ENCODE assay signal across 2 cellular contexts in the genomic region with DNA sequence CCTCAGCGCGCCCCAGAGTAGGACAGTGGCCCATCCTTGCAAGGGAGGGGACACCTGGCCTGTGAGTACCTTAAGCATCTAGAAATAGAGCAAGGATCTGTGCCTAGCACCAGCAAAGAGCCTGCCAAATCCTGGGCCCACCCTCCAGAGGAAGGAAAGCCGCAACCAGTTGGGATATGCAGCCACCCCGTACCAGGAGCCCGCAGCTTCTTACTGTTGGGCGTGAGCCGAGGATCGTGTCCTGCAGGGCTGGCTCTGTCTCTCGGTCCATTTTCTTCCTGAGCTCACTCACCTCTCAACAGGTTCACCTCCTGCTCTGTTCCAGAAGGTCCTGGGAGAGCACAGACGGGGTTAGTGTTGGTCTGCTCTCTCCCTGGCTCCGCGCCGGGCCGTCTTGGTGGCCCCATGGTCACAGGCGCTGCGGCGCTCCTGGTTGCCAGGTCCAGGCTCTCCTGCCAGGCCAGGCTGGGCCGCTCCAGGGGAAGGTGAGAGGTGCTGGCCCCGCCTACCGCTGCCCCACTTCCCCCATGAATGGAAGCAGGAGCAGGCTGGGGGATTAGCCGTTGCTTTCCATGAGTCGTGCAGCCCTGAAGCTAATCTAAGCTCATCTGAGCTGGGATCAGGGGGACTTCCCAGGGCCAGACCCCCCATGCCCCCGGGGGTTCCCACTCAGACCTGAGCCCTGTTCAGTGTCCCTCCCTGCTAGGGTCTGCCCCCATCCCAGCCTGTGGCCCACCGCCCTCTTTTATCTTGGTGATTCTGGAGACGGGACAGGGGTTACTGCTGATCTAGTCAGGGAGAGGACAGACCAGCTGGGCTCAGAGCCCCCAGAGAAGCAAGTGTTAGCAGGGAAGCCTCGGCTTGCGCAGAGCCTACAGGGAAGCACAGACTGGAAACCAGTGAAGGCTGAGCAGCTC.
TF ChIP-seq lines count a peak whose summit lies in the region.

No MANE protein-coding gene starts in this region.

TF ChIP-seq in SK-N-SH, 30 proteins besides CTCF, POLR2A, EP300 and RAD21:
- no peak for TF ChIP-seq NFIC (IDR thresholded peaks at IDR 0.05; ENCODE audit: borderline replicate concordance)
- no peak for TF ChIP-seq USF1 (IDR thresholded peaks at IDR 0.05; ENCODE audit: borderline replicate concordance, low read depth)
- no peak for TF ChIP-seq CHD2 (IDR thresholded peaks at IDR 0.05; ENCODE audit: low read length, partially characterized antibody)
- no peak for TF ChIP-seq JUND (IDR thresholded peaks at IDR 0.05)
- TF ChIP-seq PBX3 (IDR thresholded peaks at IDR 0.05) = no peak
- no peak for TF ChIP-seq ELF1 (IDR thresholded peaks at IDR 0.05)
- no peak for TF ChIP-seq GABPA (IDR thresholded peaks at IDR 0.05; ENCODE audit: low read depth)
- TF ChIP-seq, protein P1, sequence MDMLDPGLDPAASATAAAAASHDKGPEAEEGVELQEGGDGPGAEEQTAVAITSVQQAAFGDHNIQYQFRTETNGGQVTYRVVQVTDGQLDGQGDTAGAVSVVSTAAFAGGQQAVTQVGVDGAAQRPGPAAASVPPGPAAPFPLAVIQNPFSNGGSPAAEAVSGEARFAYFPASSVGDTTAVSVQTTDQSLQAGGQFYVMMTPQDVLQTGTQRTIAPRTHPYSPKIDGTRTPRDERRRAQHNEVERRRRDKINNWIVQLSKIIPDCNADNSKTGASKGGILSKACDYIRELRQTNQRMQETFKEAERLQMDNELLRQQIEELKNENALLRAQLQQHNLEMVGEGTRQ (IDR thresholded peaks at IDR 0.05; ENCODE audit: borderline replicate concordance, low read depth, low read length) = no peak
- TF ChIP-seq IRF3 (IDR thresholded peaks at IDR 0.05; ENCODE audit: low read depth, low read length) = no peak
- TF ChIP-seq, protein P2, sequence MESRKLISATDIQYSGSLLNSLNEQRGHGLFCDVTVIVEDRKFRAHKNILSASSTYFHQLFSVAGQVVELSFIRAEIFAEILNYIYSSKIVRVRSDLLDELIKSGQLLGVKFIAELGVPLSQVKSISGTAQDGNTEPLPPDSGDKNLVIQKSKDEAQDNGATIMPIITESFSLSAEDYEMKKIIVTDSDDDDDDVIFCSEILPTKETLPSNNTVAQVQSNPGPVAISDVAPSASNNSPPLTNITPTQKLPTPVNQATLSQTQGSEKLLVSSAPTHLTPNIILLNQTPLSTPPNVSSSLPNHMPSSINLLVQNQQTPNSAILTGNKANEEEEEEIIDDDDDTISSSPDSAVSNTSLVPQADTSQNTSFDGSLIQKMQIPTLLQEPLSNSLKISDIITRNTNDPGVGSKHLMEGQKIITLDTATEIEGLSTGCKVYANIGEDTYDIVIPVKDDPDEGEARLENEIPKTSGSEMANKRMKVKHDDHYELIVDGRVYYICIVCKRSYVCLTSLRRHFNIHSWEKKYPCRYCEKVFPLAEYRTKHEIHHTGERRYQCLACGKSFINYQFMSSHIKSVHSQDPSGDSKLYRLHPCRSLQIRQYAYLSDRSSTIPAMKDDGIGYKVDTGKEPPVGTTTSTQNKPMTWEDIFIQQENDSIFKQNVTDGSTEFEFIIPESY (IDR thresholded peaks at IDR 0.05; ENCODE audit: borderline replicate concordance, low read depth) = no peak
- TF ChIP-seq RXRA (IDR thresholded peaks at IDR 0.05; ENCODE audit: borderline replicate concordance, low read depth) = no peak
- no peak for TF ChIP-seq GATA2 (CRISPR knock-in tag; IDR thresholded peaks at IDR 0.05)
- TF ChIP-seq, protein P3, sequence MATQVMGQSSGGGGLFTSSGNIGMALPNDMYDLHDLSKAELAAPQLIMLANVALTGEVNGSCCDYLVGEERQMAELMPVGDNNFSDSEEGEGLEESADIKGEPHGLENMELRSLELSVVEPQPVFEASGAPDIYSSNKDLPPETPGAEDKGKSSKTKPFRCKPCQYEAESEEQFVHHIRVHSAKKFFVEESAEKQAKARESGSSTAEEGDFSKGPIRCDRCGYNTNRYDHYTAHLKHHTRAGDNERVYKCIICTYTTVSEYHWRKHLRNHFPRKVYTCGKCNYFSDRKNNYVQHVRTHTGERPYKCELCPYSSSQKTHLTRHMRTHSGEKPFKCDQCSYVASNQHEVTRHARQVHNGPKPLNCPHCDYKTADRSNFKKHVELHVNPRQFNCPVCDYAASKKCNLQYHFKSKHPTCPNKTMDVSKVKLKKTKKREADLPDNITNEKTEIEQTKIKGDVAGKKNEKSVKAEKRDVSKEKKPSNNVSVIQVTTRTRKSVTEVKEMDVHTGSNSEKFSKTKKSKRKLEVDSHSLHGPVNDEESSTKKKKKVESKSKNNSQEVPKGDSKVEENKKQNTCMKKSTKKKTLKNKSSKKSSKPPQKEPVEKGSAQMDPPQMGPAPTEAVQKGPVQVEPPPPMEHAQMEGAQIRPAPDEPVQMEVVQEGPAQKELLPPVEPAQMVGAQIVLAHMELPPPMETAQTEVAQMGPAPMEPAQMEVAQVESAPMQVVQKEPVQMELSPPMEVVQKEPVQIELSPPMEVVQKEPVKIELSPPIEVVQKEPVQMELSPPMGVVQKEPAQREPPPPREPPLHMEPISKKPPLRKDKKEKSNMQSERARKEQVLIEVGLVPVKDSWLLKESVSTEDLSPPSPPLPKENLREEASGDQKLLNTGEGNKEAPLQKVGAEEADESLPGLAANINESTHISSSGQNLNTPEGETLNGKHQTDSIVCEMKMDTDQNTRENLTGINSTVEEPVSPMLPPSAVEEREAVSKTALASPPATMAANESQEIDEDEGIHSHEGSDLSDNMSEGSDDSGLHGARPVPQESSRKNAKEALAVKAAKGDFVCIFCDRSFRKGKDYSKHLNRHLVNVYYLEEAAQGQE (IDR thresholded peaks at IDR 0.05; ENCODE audit: low read depth, low read length) = no peak
- TF ChIP-seq, protein P4, sequence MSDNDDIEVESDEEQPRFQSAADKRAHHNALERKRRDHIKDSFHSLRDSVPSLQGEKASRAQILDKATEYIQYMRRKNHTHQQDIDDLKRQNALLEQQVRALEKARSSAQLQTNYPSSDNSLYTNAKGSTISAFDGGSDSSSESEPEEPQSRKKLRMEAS (IDR thresholded peaks at IDR 0.05; ENCODE audit: low read depth) = no peak

TF ChIP-seq in SK-N-SH treated with all-trans-retinoic acid at 6 μM for 48 hours, 23 proteins besides CTCF, POLR2A, EP300 and RAD21:
- TF ChIP-seq, protein P5, sequence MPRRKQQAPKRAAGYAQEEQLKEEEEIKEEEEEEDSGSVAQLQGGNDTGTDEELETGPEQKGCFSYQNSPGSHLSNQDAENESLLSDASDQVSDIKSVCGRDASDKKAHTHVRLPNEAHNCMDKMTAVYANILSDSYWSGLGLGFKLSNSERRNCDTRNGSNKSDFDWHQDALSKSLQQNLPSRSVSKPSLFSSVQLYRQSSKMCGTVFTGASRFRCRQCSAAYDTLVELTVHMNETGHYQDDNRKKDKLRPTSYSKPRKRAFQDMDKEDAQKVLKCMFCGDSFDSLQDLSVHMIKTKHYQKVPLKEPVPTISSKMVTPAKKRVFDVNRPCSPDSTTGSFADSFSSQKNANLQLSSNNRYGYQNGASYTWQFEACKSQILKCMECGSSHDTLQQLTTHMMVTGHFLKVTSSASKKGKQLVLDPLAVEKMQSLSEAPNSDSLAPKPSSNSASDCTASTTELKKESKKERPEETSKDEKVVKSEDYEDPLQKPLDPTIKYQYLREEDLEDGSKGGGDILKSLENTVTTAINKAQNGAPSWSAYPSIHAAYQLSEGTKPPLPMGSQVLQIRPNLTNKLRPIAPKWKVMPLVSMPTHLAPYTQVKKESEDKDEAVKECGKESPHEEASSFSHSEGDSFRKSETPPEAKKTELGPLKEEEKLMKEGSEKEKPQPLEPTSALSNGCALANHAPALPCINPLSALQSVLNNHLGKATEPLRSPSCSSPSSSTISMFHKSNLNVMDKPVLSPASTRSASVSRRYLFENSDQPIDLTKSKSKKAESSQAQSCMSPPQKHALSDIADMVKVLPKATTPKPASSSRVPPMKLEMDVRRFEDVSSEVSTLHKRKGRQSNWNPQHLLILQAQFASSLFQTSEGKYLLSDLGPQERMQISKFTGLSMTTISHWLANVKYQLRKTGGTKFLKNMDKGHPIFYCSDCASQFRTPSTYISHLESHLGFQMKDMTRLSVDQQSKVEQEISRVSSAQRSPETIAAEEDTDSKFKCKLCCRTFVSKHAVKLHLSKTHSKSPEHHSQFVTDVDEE (CRISPR knock-in tag; IDR thresholded peaks at IDR 0.05) = no peak
TF ChIP-seq in SK-N-SH treated with all-trans-retinoic acid at 6 μM for 48 hours: peak in this region for 0.
